Comparison of ENCODE assay signal across 20 cellular contexts in the genomic region with DNA sequence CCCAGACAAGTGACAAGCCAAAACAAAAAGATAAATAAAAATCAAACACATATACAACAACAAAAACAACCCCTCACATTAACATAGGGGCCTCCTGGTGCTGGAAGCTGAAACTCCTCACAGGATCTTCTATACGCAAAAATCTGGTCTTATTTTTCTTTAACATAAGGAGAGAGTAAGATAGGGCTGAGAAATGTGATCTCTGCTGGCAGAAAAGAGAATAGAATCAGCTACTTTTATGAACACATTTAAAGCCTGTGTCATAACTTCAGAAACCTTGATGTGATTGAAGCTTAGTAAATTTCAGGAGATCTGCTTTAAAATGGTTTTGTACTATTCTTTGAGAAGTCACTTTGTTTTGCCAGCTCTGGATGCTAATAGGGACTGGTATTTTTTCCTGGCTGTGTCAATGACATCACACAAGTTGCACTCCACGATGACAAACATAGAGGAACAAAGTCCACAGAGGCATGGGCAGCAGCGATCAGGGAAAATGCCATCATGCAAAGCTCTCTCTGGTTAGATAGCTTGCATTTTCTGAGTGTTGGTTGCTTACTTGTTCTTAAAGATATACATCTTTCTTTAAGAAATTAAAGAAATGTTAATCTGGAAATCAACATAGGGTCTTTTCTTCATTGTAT.
DNase-seq lines count a peak whose midpoint lies in the region; ATAC-seq, FAIRE-seq and TF ChIP-seq lines count a peak whose summit lies in the region.
"Had no signal": no experiment of that assay in that cellular context is flagged by ENCODE, and none has a peak within 500 bp of the region (broad histone marks: within the 10 kb centered on the region; RNA-seq: fewer than 3 reads in every experiment).

No MANE protein-coding gene starts in this region.

- no peaks in the 10 kb centered on the region for H3K36me3 Mint-ChIP-seq in MCF 10A (ENCODE audit: insufficient read depth, unreplicated experiment)
- no peaks in the 10 kb centered on the region for H3K36me3 Mint-ChIP-seq in activated T-cell treated with anti-CD3 and anti-CD28 coated beads, Interleukin-2, amount 50 U/mL, for 4 hours (ENCODE audit: insufficient read depth)
- H3K36me3 Mint-ChIP-seq: CD4-positive, CD25-positive, alpha-beta regulatory T cell had no signal

- no peaks in the 10 kb centered on the region for H3K79me2 ChIP-seq in PC-3 (ENCODE audit: low read length)
- H3K79me2 ChIP-seq in smooth muscle cell (ENCODE audit: low read depth): no peaks in the 10 kb centered on the region

- H3K27me3 ChIP-seq in breast epithelium (peaks cover 0 to 72% of the 10 kb centered on the region in 2 donors), PC-3 (ENCODE audit: low read length) (peaks cover 79% of the 10 kb centered on the region), liver (ENCODE audit: control insufficient read depth in 4 of 4, insufficient read depth in 4 of 4, low read length in 3 of 4) (peaks cover 0 to 14% (median 7%) of the 10 kb centered on the region in 4 donors), smooth muscle cell (ENCODE audit: low read depth) (peaks cover 82% of the 10 kb centered on the region)
- H3K27me3 ChIP-seq: MG63 had no signal

- POLR2A ChIA-PET in MCF 10A (lab: Yijun Ruan, JAX) (interaction anchor here (0.8 kb wide), 1 partner anchor 466 kb away, joined by 3 read pairs; no protein-coding TSS in a partner anchor), PC-3 (lab: Charles Lee; ENCODE audit: unreplicated experiment) (no interaction called here)

- no peak overlapping the region for H2AFZ ChIP-seq in PC-3 (ENCODE audit: low read length)
- no peak overlapping the region for H2AFZ ChIP-seq in smooth muscle cell (ENCODE audit: low read depth)

- peaks cover 10% of the 10 kb centered on the region for H3K27me3 Mint-ChIP-seq in MCF 10A (ENCODE audit: insufficient read depth, unreplicated experiment)
- peaks cover 66% of the 10 kb centered on the region for H3K27me3 Mint-ChIP-seq in activated T-cell treated with anti-CD3 and anti-CD28 coated beads, Interleukin-2, amount 50 U/mL, for 4 hours (ENCODE audit: low read depth)

- no peak overlapping the region for H3K27ac Mint-ChIP-seq in MCF 10A (ENCODE audit: low read depth, unreplicated experiment)
- H3K27ac Mint-ChIP-seq: activated B cell treated with CpG ODN at 0.5 μM for 24 hours; CD4-positive, CD25-positive, alpha-beta regulatory T cell; stimulated activated naive CD8-positive, alpha-beta T cell treated with anti-CD3 and anti-CD28 coated beads, Interleukin-15, amount 100 ng/mL, for 72 hours; T-helper 1 cell treated with Interleukin-12 subunit alpha and Interleukin-12 subunit beta and Interleukin-4 antibody, amounts not matched to agents 30 μg/mL and 1 μg/mL, for 36 hours had no signal

- FAIRE-seq in GM12892 (lab: Jason Lieb, UNC) (no peak), frontal cortex (lab: Jason Lieb, UNC) (no peak)

- H3K27ac ChIP-seq in breast epithelium (no peak overlapping the region), PC-3 (ENCODE audit: low read length) (no peak overlapping the region), liver (ENCODE audit: low read depth in 1 of 2, low read length in 2 of 2) (no peak overlapping the region), smooth muscle cell (ENCODE audit: low read depth) (no peak overlapping the region)

- 11% methylated on average over 3 of the region's 3 CpGs for WGBS in liver
- 51% methylated on average over 3 of the region's 3 CpGs for WGBS in smooth muscle cell (ENCODE audit: low lambda C conversion rate)

- no peaks in the 10 kb centered on the region for H3K36me3 ChIP-seq in breast epithelium
- H3K36me3 ChIP-seq in PC-3 (ENCODE audit: low read depth, low read length): no peaks in the 10 kb centered on the region
- H3K36me3 ChIP-seq in liver (ENCODE audit: control insufficient read depth in 4 of 4, insufficient read depth in 3 of 4, low read depth in 1 of 4, low read length in 3 of 4): no peaks in the 10 kb centered on the region
- H3K36me3 ChIP-seq in smooth muscle cell (ENCODE audit: low read depth): no peaks in the 10 kb centered on the region
- H3K36me3 ChIP-seq: MG63 had no signal

- H3K4me2 ChIP-seq in PC-3 (ENCODE audit: low read length) (no peak overlapping the region), smooth muscle cell (no peak overlapping the region)

- no peaks in the 10 kb centered on the region for H3K9me2 ChIP-seq in PC-3 (replicated peaks; ENCODE audit: low read length)

- TF ChIP-seq CTCF in MCF 10A (IDR thresholded peaks at IDR 0.05; ENCODE audit: unreplicated experiment): peak; percentile 15
- no peak for TF ChIP-seq CTCF in breast epithelium (IDR thresholded peaks at IDR 0.05)
- peak; percentile 25; the same call in 1 of the 2 replicates for TF ChIP-seq CTCF in PC-3 (conservative IDR thresholded peaks at IDR 0.05; ENCODE audit: low read depth, low read length)
- TF ChIP-seq CTCF in liver (IDR thresholded peaks at IDR 0.05; ENCODE audit: low read depth, low read length, missing input control): no peak
- no peak for TF ChIP-seq CTCF in smooth muscle cell (IDR thresholded peaks at IDR 0.05; ENCODE audit: borderline replicate concordance, insufficient read depth, poor library complexity, severe bottlenecking)

- H4K20me1 ChIP-seq in PC-3 (ENCODE audit: low read length): no peaks in the 10 kb centered on the region; the same call in 1 of the 2 replicates
- no peaks in the 10 kb centered on the region for H4K20me1 ChIP-seq in smooth muscle cell (ENCODE audit: low read depth)

- CTCF ChIA-PET in MCF 10A (lab: Yijun Ruan, JAX) (interaction anchor here (0.6 to 10.0 kb wide), 9 partner anchors 11 to 516 kb away, joined by 3 to 125 read pairs (median 6); no protein-coding TSS in a partner anchor), PC-3 (lab: Charles Lee) (interaction anchor here (0.5 kb wide), 1 partner anchor 515 kb away, joined by 3 read pairs; no protein-coding TSS in a partner anchor)

- DNase-seq in MCF 10A (ENCODE audit: unreplicated experiment) (no peak), breast epithelium (ENCODE audit: low spot score in 2 of 2) (no peak), PC-3 (peak; percentile 4), GM12892 (ENCODE audit: insufficient read length) (no peak), frontal cortex (ENCODE audit: low spot score in 2 of 2) (no peak), smooth muscle cell (lab: John Stamatoyannopoulos, UW; ENCODE audit: unreplicated experiment) (no peak)
- no peak for DNase-seq in activated T-cell treated with anti-CD3 and anti-CD28 coated beads, Interleukin-2, amount 50 U/mL, for 4 hours
- DNase-seq: activated B cell treated with CpG ODN at 0.5 μM for 24 hours; activated effector memory CD4-positive, alpha-beta T cell treated with anti-CD3 and anti-CD28 coated beads, Interleukin-2, amount 50 U/mL, for 16 hours; amniotic stem cell; CD4-positive, CD25-positive, alpha-beta regulatory T cell; left ventricle myocardium superior; MG63; NCI-H2029 treated with DMSO at 0.1 percent for 48 hours; NK-92 treated with Interleukin-12 subunit alpha and Interleukin-12 subunit beta, amount 100 ng/mL, for 24 hours; Right ventricle myocardium superior; stimulated activated CD4-positive, alpha-beta T cell treated with anti-CD3 and anti-CD28 coated beads, Interleukin-15, amount 100 ng/mL, for 24 hours; stimulated activated naive CD8-positive, alpha-beta T cell treated with anti-CD3 and anti-CD28 coated beads, Interleukin-15, amount 100 ng/mL, for 72 hours had no signal

- no peaks in the 10 kb centered on the region for H3K4me1 ChIP-seq in breast epithelium
- H3K4me1 ChIP-seq in PC-3 (ENCODE audit: insufficient read depth, low read length): no peaks in the 10 kb centered on the region
- H3K4me1 ChIP-seq in liver (ENCODE audit: control insufficient read depth in 4 of 4, insufficient read depth in 4 of 4, low read length in 3 of 4): no peaks in the 10 kb centered on the region
- peaks cover 29% of the 10 kb centered on the region for H3K4me1 ChIP-seq in smooth muscle cell (ENCODE audit: low read depth)

- TF ChIP-seq POLR2A in breast epithelium (IDR thresholded peaks at IDR 0.05) (no peak), GM12892 (IDR thresholded peaks at IDR 0.05; ENCODE audit: low read depth, low read length) (no peak)

- no peak overlapping the region for H3K9ac ChIP-seq in PC-3 (ENCODE audit: low read length)
- H3K9ac ChIP-seq in liver (ENCODE audit: low read depth in 1 of 2, low read length in 2 of 2): no peak overlapping the region
- H3K9ac ChIP-seq in smooth muscle cell (ENCODE audit: low read depth): no peak overlapping the region

- intact Hi-C loops in MCF 10A (cut with micrococcal nuclease) (loop anchor here (5.0 to 10.0 kb wide), 2 partner anchors 416 to 1539 kb away; no protein-coding TSS in a partner anchor), breast epithelium (cut with DNase I; ENCODE audit: low total_unique reads) (no loop called here), PC-3 (cut with micrococcal nuclease) (no loop called here)

- BruUV-seq in MCF 10A (replicated peaks; lab: Mats Ljungman, UMichigan): no TSS peak
- no TSS peak for BruUV-seq in PC-3 (replicated peaks; lab: Mats Ljungman, UMichigan)

- TF ChIP-seq RAD21 in liver (IDR thresholded peaks at IDR 0.05): peak; percentile 47 to 69

- H3K4me3 Mint-ChIP-seq in MCF 10A (ENCODE audit: unreplicated experiment): no peak overlapping the region
- no peak overlapping the region for H3K4me3 Mint-ChIP-seq in activated T-cell treated with anti-CD3 and anti-CD28 coated beads, Interleukin-2, amount 50 U/mL, for 4 hours
- H3K4me3 Mint-ChIP-seq: activated B cell treated with CpG ODN at 0.5 μM for 24 hours; CD4-positive, CD25-positive, alpha-beta regulatory T cell; stimulated activated naive CD8-positive, alpha-beta T cell treated with anti-CD3 and anti-CD28 coated beads, Interleukin-15, amount 100 ng/mL, for 72 hours; T-helper 1 cell treated with Interleukin-12 subunit alpha and Interleukin-12 subunit beta and Interleukin-4 antibody, amounts not matched to agents 30 μg/mL and 1 μg/mL, for 36 hours had no signal

- no peaks in the 10 kb centered on the region for H3F3A ChIP-seq in PC-3 (ENCODE audit: low read length, unreplicated experiment)
- no peaks in the 10 kb centered on the region for H3F3A ChIP-seq in smooth muscle cell (ENCODE audit: low read depth)

- no peaks in the 10 kb centered on the region for H3K9me3 ChIP-seq in breast epithelium
- no peaks in the 10 kb centered on the region for H3K9me3 ChIP-seq in PC-3 (ENCODE audit: low read length)
- no peaks in the 10 kb centered on the region for H3K9me3 ChIP-seq in liver (ENCODE audit: control insufficient read depth in 4 of 4, low read length in 3 of 4)
- no peaks in the 10 kb centered on the region for H3K9me3 ChIP-seq in smooth muscle cell (replicated peaks; ENCODE audit: low read depth)
- H3K9me3 ChIP-seq: MG63 had no signal

- 0 out of 2 replicates have a peak, but pooled peaks have one; percentile 18 for ATAC-seq in PC-3
- ATAC-seq in activated T-cell treated with anti-CD3 and anti-CD28 coated beads, Interleukin-2, amount 50 U/mL, for 4 hours: no peak
- ATAC-seq: left ventricle myocardium superior; stimulated activated naive CD8-positive, alpha-beta T cell treated with anti-CD3 and anti-CD28 coated beads, Interleukin-15, amount 100 ng/mL, for 72 hours had no signal

- no peaks in the 10 kb centered on the region for H3K9me3 Mint-ChIP-seq in MCF 10A (ENCODE audit: unreplicated experiment)
- no peaks in the 10 kb centered on the region for H3K9me3 Mint-ChIP-seq in activated T-cell treated with anti-CD3 and anti-CD28 coated beads, Interleukin-2, amount 50 U/mL, for 4 hours
- H3K9me3 Mint-ChIP-seq: activated B cell treated with CpG ODN at 0.5 μM for 24 hours; stimulated activated naive CD8-positive, alpha-beta T cell treated with anti-CD3 and anti-CD28 coated beads, Interleukin-15, amount 100 ng/mL, for 72 hours; T-helper 1 cell treated with Interleukin-12 subunit alpha and Interleukin-12 subunit beta and Interleukin-4 antibody, amounts not matched to agents 30 μg/mL and 1 μg/mL, for 36 hours had no signal

- no peaks in the 10 kb centered on the region for H3K4me1 Mint-ChIP-seq in MCF 10A (ENCODE audit: insufficient read depth, unreplicated experiment)
- peaks cover 3% of the 10 kb centered on the region for H3K4me1 Mint-ChIP-seq in activated T-cell treated with anti-CD3 and anti-CD28 coated beads, Interleukin-2, amount 50 U/mL, for 4 hours (ENCODE audit: low read depth)
- H3K4me1 Mint-ChIP-seq: activated B cell treated with CpG ODN at 0.5 μM for 24 hours; stimulated activated naive CD8-positive, alpha-beta T cell treated with anti-CD3 and anti-CD28 coated beads, Interleukin-15, amount 100 ng/mL, for 72 hours had no signal

- H3K4me3 ChIP-seq in breast epithelium (no peak overlapping the region), PC-3 (ENCODE audit: low read length) (no peak overlapping the region), liver (ENCODE audit: low read depth in 1 of 3, low read length in 3 of 3) (no peak overlapping the region), smooth muscle cell (no peak overlapping the region)
- H3K4me3 ChIP-seq: MG63 had no signal

Comparison
In these comparisons a context has a peak if more than half of its experiments do, and no peak if none do; other contexts are left out.
1. CTCF ChIP-seq: peak in MCF 10A (single experiment) and PC-3 (single experiment); none in breast epithelium (0 of 3), liver (single experiment) and smooth muscle cell (single experiment).